38 cellular contexts compared by ENCODE assay signal in genomic region chr2:121162893-121163292, GRCh38.
"Had no signal": no experiment of that assay in that cellular context is flagged by ENCODE, and none has a peak within 500 bp of the region (broad histone marks: within the 10 kb centered on the region; RNA-seq: fewer than 3 reads in every experiment).

No MANE protein-coding gene starts in this region.

- H3K4me1 ChIP-seq: adrenal gland, ascending aorta, body of pancreas, breast epithelium had no signal

- H3K36me3 Mint-ChIP-seq: activated naive CD4-positive, alpha-beta T cell treated with anti-CD3 and anti-CD28 coated beads, Interleukin-2, amount 10 ng/mL, durations not matched to agents 7 days and 5 days; activated naive CD4-positive, alpha-beta T cell treated with anti-CD3 and anti-CD28 coated beads, Interleukin-2, amount 50 U/mL, for 24 hours; brain had no signal

- H3K27me3 Mint-ChIP-seq: activated naive CD4-positive, alpha-beta T cell treated with anti-CD3 and anti-CD28 coated beads, Interleukin-2, amount 10 ng/mL, durations not matched to agents 7 days and 5 days; activated naive CD8-positive, alpha-beta T cell treated with anti-CD3 and anti-CD28 coated beads, Interleukin-2, amount 50 U/mL, for 24 hours had no signal

- FAIRE-seq: astrocyte, bronchial epithelial cell had no signal

- H3K27ac ChIP-seq: adrenal gland, ascending aorta, body of pancreas, brain microvascular endothelial cell, breast epithelium, cardiac muscle cell had no signal

- H3K27ac Mint-ChIP-seq: activated naive CD4-positive, alpha-beta T cell treated with anti-CD3 and anti-CD28 coated beads for 36 hours; activated naive CD4-positive, alpha-beta T cell treated with anti-CD3 and anti-CD28 coated beads, Interleukin-2, amount 10 ng/mL, durations not matched to agents 7 days and 5 days; activated naive CD4-positive, alpha-beta T cell treated with anti-CD3 and anti-CD28 coated beads, Interleukin-2, amount 50 U/mL, for 24 hours; activated naive CD4-positive, alpha-beta T cell treated with anti-CD3 and anti-CD28 coated beads, Interleukin-2, amount 50 U/mL, for 72 hours; activated naive CD8-positive, alpha-beta T cell; activated naive CD8-positive, alpha-beta T cell treated with anti-CD3 and anti-CD28 coated beads for 36 hours; activated naive CD8-positive, alpha-beta T cell treated with anti-CD3 and anti-CD28 coated beads, Interleukin-2, amount 10 ng/mL, durations not matched to agents 7 days and 5 days; activated naive CD8-positive, alpha-beta T cell treated with anti-CD3 and anti-CD28 coated beads, Interleukin-2, amount 50 U/mL, for 24 hours; activated T-cell treated with anti-CD3 and anti-CD28 coated beads, Interleukin-2, amount 50 U/mL, for 72 hours; activated T-helper 1 cell treated with anti-CD3 and anti-CD28 coated beads, Interleukin-12 subunit alpha, Interleukin-12 subunit beta, Interleukin-2, Interleukin-4 antibody, amounts not matched to agents 30 ng/mL and 10 ng/mL and 1 ng/mL, durations not matched to agents 14 hours and 24 hours and 36 hours; activated T-helper 17 cell treated with anti-CD3 and anti-CD28 coated beads, Interleukin-2, amount 50 U/mL, for 72 hours; activated T-helper 2 cell treated with anti-CD3 and anti-CD28 coated beads, Interferon-gamma antibody, Interleukin-2, Interleukin-4, amounts not matched to agents 10 μg/mL and 5 μg/mL and 100 μg/mL, durations not matched to agents 14 hours and 24 hours and 36 hours; brain had no signal

- H3K4me1 Mint-ChIP-seq: activated naive CD4-positive, alpha-beta T cell treated with anti-CD3 and anti-CD28 coated beads, Interleukin-2, amount 10 ng/mL, durations not matched to agents 7 days and 5 days; activated naive CD4-positive, alpha-beta T cell treated with anti-CD3 and anti-CD28 coated beads, Interleukin-2, amount 50 U/mL, for 24 hours; activated naive CD8-positive, alpha-beta T cell treated with anti-CD3 and anti-CD28 coated beads for 36 hours; activated naive CD8-positive, alpha-beta T cell treated with anti-CD3 and anti-CD28 coated beads, Interleukin-2, amount 10 ng/mL, durations not matched to agents 7 days and 5 days; activated naive CD8-positive, alpha-beta T cell treated with anti-CD3 and anti-CD28 coated beads, Interleukin-2, amount 50 U/mL, for 24 hours; activated T-helper 17 cell treated with anti-CD3 and anti-CD28 coated beads, Interleukin-2, amount 50 U/mL, for 72 hours; brain; central memory CD8-positive, alpha-beta T cell had no signal

- H3K9me3 Mint-ChIP-seq: activated T-helper 17 cell treated with anti-CD3 and anti-CD28 coated beads, Interleukin-2, amount 50 U/mL, for 72 hours; central memory CD8-positive, alpha-beta T cell had no signal

- ATAC-seq: activated naive CD4-positive, alpha-beta T cell treated with anti-CD3 and anti-CD28 coated beads, Interleukin-2, amount 50 U/mL, for 72 hours; activated naive CD8-positive, alpha-beta T cell treated with anti-CD3 and anti-CD28 coated beads, Interleukin-2, amount 50 U/mL, for 24 hours; activated T-cell treated with anti-CD3 and anti-CD28 coated beads, Interleukin-2, amount 50 U/mL, for 4 hours; activated T-cell treated with anti-CD3 and anti-CD28 coated beads, Interleukin-2, amount 50 U/mL, for 72 hours; activated T-helper 17 cell treated with anti-CD3 and anti-CD28 coated beads, Interleukin-2, amount 50 U/mL, for 72 hours; body of pancreas had no signal

- H3K4me3 ChIP-seq: adrenal gland, ascending aorta, body of pancreas, breast epithelium, cardiac muscle cell had no signal

- H3K27me3 ChIP-seq: adrenal gland, ascending aorta, body of pancreas, brain microvascular endothelial cell, breast epithelium, cardiac muscle cell had no signal

- H3K4me3 Mint-ChIP-seq: activated naive CD4-positive, alpha-beta T cell treated with anti-CD3 and anti-CD28 coated beads for 36 hours; activated naive CD4-positive, alpha-beta T cell treated with anti-CD3 and anti-CD28 coated beads, Interleukin-2, amount 10 ng/mL, durations not matched to agents 7 days and 5 days; activated naive CD4-positive, alpha-beta T cell treated with anti-CD3 and anti-CD28 coated beads, Interleukin-2, amount 50 U/mL, for 24 hours; activated naive CD8-positive, alpha-beta T cell; activated naive CD8-positive, alpha-beta T cell treated with anti-CD3 and anti-CD28 coated beads for 36 hours; activated naive CD8-positive, alpha-beta T cell treated with anti-CD3 and anti-CD28 coated beads, Interleukin-2, amount 10 ng/mL, durations not matched to agents 7 days and 5 days; activated naive CD8-positive, alpha-beta T cell treated with anti-CD3 and anti-CD28 coated beads, Interleukin-2, amount 50 U/mL, for 24 hours; activated T-cell treated with anti-CD3 and anti-CD28 coated beads, Interleukin-2, amount 50 U/mL, for 4 hours; activated T-cell treated with anti-CD3 and anti-CD28 coated beads, Interleukin-2, amount 50 U/mL, for 72 hours; activated T-helper 1 cell treated with anti-CD3 and anti-CD28 coated beads, Interleukin-12 subunit alpha, Interleukin-12 subunit beta, Interleukin-2, Interleukin-4 antibody, amounts not matched to agents 30 ng/mL and 10 ng/mL and 1 ng/mL, durations not matched to agents 14 hours and 24 hours and 36 hours; activated T-helper 17 cell treated with anti-CD3 and anti-CD28 coated beads, Interleukin-2, amount 50 U/mL, for 72 hours; brain; central memory CD8-positive, alpha-beta T cell had no signal

- DNase-seq: activated effector memory CD4-positive, alpha-beta T cell treated with anti-CD3 and anti-CD28 coated beads, Interleukin-2, amount 50 U/mL, for 16 hours; activated effector memory CD4-positive, alpha-beta T cell treated with Interleukin-2 at 50 U/mL for 16 hours; activated gamma-delta T cell; activated gamma-delta T cell treated with Interleukin-2 at 50 U/mL for 16 hours; activated naive CD4-positive, alpha-beta T cell; activated naive CD4-positive, alpha-beta T cell treated with anti-CD3 and anti-CD28 coated beads for 36 hours; activated naive CD4-positive, alpha-beta T cell treated with anti-CD3 and anti-CD28 coated beads, Interleukin-2, amount 10 ng/mL, durations not matched to agents 7 days and 5 days; activated naive CD4-positive, alpha-beta T cell treated with anti-CD3 and anti-CD28 coated beads, Interleukin-2, amount 50 U/mL, for 16 hours; activated naive CD4-positive, alpha-beta T cell treated with Interleukin-2 at 50 U/mL for 16 hours; activated naive CD8-positive, alpha-beta T cell treated with anti-CD3 and anti-CD28 coated beads for 36 hours; activated naive CD8-positive, alpha-beta T cell treated with anti-CD3 and anti-CD28 coated beads, Interleukin-2, amount 10 ng/mL, durations not matched to agents 7 days and 5 days; activated naive CD8-positive, alpha-beta T cell treated with anti-CD3 and anti-CD28 coated beads, Interleukin-2, amount 50 U/mL, for 24 hours; activated T-cell treated with anti-CD3 and anti-CD28 coated beads, Interleukin-2, amount 50 U/mL, for 4 hours; activated T-cell treated with anti-CD3 and anti-CD28 coated beads, Interleukin-2, amount 50 U/mL, for 48 hours; activated T-cell treated with anti-CD3 and anti-CD28 coated beads, Interleukin-2, amount 50 U/mL, for 72 hours; adrenal gland; amniotic stem cell; amygdala; anterior cingulate cortex; aorta; body of pancreas; brain microvascular endothelial cell; caudate nucleus; central memory CD4-positive, alpha-beta T cell; cerebellar nuclear complex had no signal

- H3K36me3 ChIP-seq: adrenal gland, ascending aorta, brain microvascular endothelial cell, breast epithelium, cardiac muscle cell had no signal
